ENCODE assay signal across 6 cellular contexts in the genomic region with DNA sequence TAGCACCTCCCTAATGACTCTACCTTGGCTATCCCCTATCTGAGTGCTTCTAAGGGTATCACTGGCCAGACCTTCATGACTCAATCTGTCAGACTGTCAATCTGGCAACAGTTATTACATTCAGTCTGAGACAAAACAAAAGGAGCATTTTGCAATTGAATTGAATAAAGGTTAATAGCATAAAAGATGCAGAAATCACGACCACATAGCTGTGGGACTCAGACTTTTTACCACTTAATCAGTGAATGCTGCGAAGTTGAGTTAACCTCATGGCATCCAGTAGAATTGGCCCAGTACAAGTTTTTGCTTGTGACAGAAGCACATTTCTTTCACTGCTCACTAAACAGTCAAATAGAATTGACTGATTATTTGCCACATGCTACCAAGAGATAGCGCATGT.
"Had no signal": no experiment of that assay in that cellular context is flagged by ENCODE, and none has a peak within 500 bp of the region (broad histone marks: within the 10 kb centered on the region; RNA-seq: fewer than 3 reads in every experiment).

No MANE protein-coding gene starts in this region.

- DNase-seq: IMR-90, KBM-7 had no signal

- H3K27ac Mint-ChIP-seq: IgD-negative memory B cell had no signal

- H3K4me1 Mint-ChIP-seq: IgD-negative memory B cell had no signal

- H3K4me3 Mint-ChIP-seq: IgD-negative memory B cell had no signal

- H3K27ac ChIP-seq: HL-60 had no signal

- ATAC-seq: K562 had no signal

- H3K27me3 Mint-ChIP-seq: IgD-negative memory B cell had no signal

- H3K9me3 Mint-ChIP-seq: IgD-negative memory B cell had no signal

- H3K4me3 ChIP-seq: K562 had no signal

- FAIRE-seq: HTR-8/SVneo, K562 had no signal
